Comparison of ENCODE assay signal across 18 cellular contexts in genomic region chr22:46138058-46138797, GRCh38. TPM values are rescaled to one million over a fixed set of nuclear protein-coding genes. Genes with fewer than 3 reads are reported as not detected.
A peak's percentile ranks its signal among the peaks of the same experiment; 100 is the strongest.
DNase-seq lines count a peak whose midpoint lies in the region; ATAC-seq and TF ChIP-seq lines count a peak whose summit lies in the region.
"Had no signal": no experiment of that assay in that cellular context is flagged by ENCODE, and none has a peak within 500 bp of the region (broad histone marks: within the 10 kb centered on the region; RNA-seq: fewer than 3 reads in every experiment).

No MANE protein-coding gene starts in this region.

- H4K20me1 ChIP-seq in BLaER1 (no peaks in the 10 kb centered on the region), neural progenitor cell (ENCODE audit: low read depth) (no peaks in the 10 kb centered on the region)

- H3K27ac Mint-ChIP-seq in T-helper 17 cell (peak overlapping the region; percentile 45), neural progenitor cell (no peak overlapping the region)
- H3K27ac Mint-ChIP-seq: HFFc6 had no signal

- H3K4me1 Mint-ChIP-seq in T-helper 17 cell (no peaks in the 10 kb centered on the region), neural progenitor cell (peaks cover 30% of the 10 kb centered on the region)
- H3K4me1 Mint-ChIP-seq: CD14-positive monocyte had no signal

- TF ChIP-seq CTCF in right atrium auricular region (IDR thresholded peaks at IDR 0.05) (no peak), neural progenitor cell (IDR thresholded peaks at IDR 0.05) (no peak)

- no peaks in the 10 kb centered on the region for H3K36me3 ChIP-seq in BLaER1
- no peaks in the 10 kb centered on the region for H3K36me3 ChIP-seq in right atrium auricular region
- H3K36me3 ChIP-seq in neural progenitor cell = no peaks in the 10 kb centered on the region

- H3K9me3 Mint-ChIP-seq in neural progenitor cell = peaks cover 2% of the 10 kb centered on the region
- H3K9me3 Mint-ChIP-seq: HFFc6 had no signal

- H3K9ac ChIP-seq in BLaER1 (no peak overlapping the region), neural progenitor cell (no peak overlapping the region)

- peaks cover 31% of the 10 kb centered on the region for H3K4me1 ChIP-seq in BLaER1
- peaks cover 0 to 17% of the 10 kb centered on the region in 2 donors for H3K4me1 ChIP-seq in right atrium auricular region
- no peaks in the 10 kb centered on the region for H3K4me1 ChIP-seq in neural progenitor cell

- no peak overlapping the region for H3K4me3 ChIP-seq in BLaER1
- no peak overlapping the region for H3K4me3 ChIP-seq in right atrium auricular region
- H3K4me3 ChIP-seq in neural progenitor cell = no peak overlapping the region

- H3K4me3 Mint-ChIP-seq in T-helper 17 cell = no peak overlapping the region
- H3K4me3 Mint-ChIP-seq in neural progenitor cell = peak overlapping the region; percentile 2
- H3K4me3 Mint-ChIP-seq: CD14-positive monocyte, HFFc6 had no signal

- DNase-seq in T-helper 17 cell (no peak), right atrium auricular region (ENCODE audit: low spot score) (no peak), neural progenitor cell (ENCODE audit: low spot score) (no peak), retina (no peak), D341Med (ENCODE audit: low spot score) (no peak), NCI-H510A treated with DMSO at 0.1 percent for 48 hours (lab: John Stamatoyannopoulos, UW) (no peak)
- DNase-seq: DMS79 treated with DMSO at 0.1 percent for 48 hours, HFFc6, IMR-90, Karpas-422, NCI-H1417 treated with DMSO at 0.1 percent for 48 hours, NCI-H2029, NCI-H2171 had no signal

- no peaks in the 10 kb centered on the region for H3K79me2 ChIP-seq in neural progenitor cell (ENCODE audit: low read depth)

- H3K27ac ChIP-seq in BLaER1 (peak overlapping the region; percentile 22; the same call in 1 of the 2 replicates), right atrium auricular region (peak overlapping the region; percentile 86 to 93), neural progenitor cell (no peak overlapping the region)
- H3K27ac ChIP-seq: HL-60 had no signal

- H3K27me3 Mint-ChIP-seq in T-helper 17 cell = no peaks in the 10 kb centered on the region
- peaks cover 15% of the 10 kb centered on the region for H3K27me3 Mint-ChIP-seq in neural progenitor cell (ENCODE audit: insufficient read depth, low read depth)

- H3K27me3 ChIP-seq in BLaER1 = no peaks in the 10 kb centered on the region
- H3K27me3 ChIP-seq in right atrium auricular region = no peaks in the 10 kb centered on the region
- no peaks in the 10 kb centered on the region for H3K27me3 ChIP-seq in neural progenitor cell

- H3K36me3 Mint-ChIP-seq in T-helper 17 cell (ENCODE audit: low read depth) (no peaks in the 10 kb centered on the region), neural progenitor cell (no peaks in the 10 kb centered on the region)

- no peak overlapping the region for H2AFZ ChIP-seq in neural progenitor cell (replicated peaks)

- H3K4me2 ChIP-seq in BLaER1 (peak overlapping the region; percentile 36), neural progenitor cell (no peak overlapping the region)

- no peak for ATAC-seq in T-helper 17 cell
- no peak for ATAC-seq in GM21381 (IDR thresholded peaks at IDR 0.05; ENCODE audit: unreplicated experiment)
- ATAC-seq: Panc1 had no signal

- no peaks in the 10 kb centered on the region for H3F3A ChIP-seq in neural progenitor cell (ENCODE audit: low read depth)

- H3K9me3 ChIP-seq in BLaER1 (no peaks in the 10 kb centered on the region), T-helper 17 cell (ENCODE audit: control insufficient read depth, low read length, poor library complexity, severe bottlenecking) (no peaks in the 10 kb centered on the region), right atrium auricular region (no peaks in the 10 kb centered on the region), neural progenitor cell (ENCODE audit: low read depth) (no peaks in the 10 kb centered on the region)

RNA-seq across cellular contexts. Expression of gene PPARA, which starts 12.1 kb away (rescaled TPM):
- total RNA-seq in T-helper 17 cell = 10 to 100 TPM; 11.7 to 12.3 TPM
- total RNA-seq in right atrium auricular region = 10 to 100 TPM; 48.4 to 67.1 TPM
- 5.2 and 5.4 TPM in 2 replicates for total RNA-seq in neural progenitor cell (ENCODE audit: low replicate concordance)
